In the genomic region with DNA sequence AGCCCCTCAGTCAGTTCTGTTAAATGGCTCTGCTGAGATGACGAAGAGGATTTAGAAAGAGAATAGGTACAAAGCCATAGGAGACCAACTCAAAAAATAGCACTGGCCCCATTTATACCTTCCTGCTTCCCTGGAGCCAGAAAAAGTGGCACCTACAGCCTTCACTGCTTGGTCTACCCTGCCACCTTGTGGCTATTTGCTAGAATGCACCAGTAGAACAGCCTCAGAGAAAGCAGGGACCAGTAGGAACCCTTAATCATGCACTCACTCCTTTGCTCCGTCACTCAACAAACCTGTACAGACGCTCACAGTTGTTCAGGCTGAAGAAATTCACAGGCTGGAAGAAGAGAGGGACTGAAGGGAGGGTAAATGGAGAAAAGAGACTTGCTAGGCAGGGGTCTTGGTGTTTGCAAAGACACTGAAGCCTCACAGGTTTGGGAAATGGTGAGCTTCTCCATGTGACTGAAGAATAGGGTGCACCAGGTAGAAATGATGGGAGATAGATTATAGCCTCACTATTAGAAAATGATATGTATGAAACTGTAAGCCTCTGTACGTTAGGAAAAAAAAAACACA, we compare ENCODE assay signal across 9 cellular contexts. TPM values are rescaled to one million over a fixed set of nuclear protein-coding genes. Genes with fewer than 3 reads are reported as not detected.
DNase-seq lines count a peak whose midpoint lies in the region; ATAC-seq and TF ChIP-seq lines count a peak whose summit lies in the region.
"Had no signal": no experiment of that assay in that cellular context is flagged by ENCODE, and none has a peak within 500 bp of the region (broad histone marks: within the 10 kb centered on the region; RNA-seq: fewer than 3 reads in every experiment).

No MANE protein-coding gene starts in this region.

- H3K9ac ChIP-seq in SK-N-MC (ENCODE audit: insufficient read length) = no peak overlapping the region

- intact Hi-C loops in Right ventricle myocardium superior (cut with DNase I) (loop anchor here (10.0 kb wide), 2 partner anchors 400 to 490 kb away; no protein-coding TSS in a partner anchor), posterior vena cava (cut with DNase I) (no loop called here)

- H3K4me3 ChIP-seq in SK-N-MC = no peak overlapping the region

- H3K9me3 Mint-ChIP-seq in activated naive CD4-positive, alpha-beta T cell treated with anti-CD3 and anti-CD28 coated beads, Interleukin-2, amount 50 U/mL, for 72 hours = no peaks in the 10 kb centered on the region

- ATAC-seq in HG02623 (IDR thresholded peaks at IDR 0.05; ENCODE audit: unreplicated experiment) = peak; percentile 94
- peak; percentile 76 to 79 for ATAC-seq in activated naive CD4-positive, alpha-beta T cell treated with anti-CD3 and anti-CD28 coated beads, Interleukin-2, amount 50 U/mL, for 72 hours
- ATAC-seq in Right ventricle myocardium superior (ENCODE audit: poor library complexity) = peak; percentile 90

- TF ChIP-seq CTCF in GM12874 (IDR thresholded peaks at IDR 0.05; ENCODE audit: insufficient read depth, low read depth, low read length) = peak; percentile 83

- no peaks in the 10 kb centered on the region for H3K9me3 ChIP-seq in SK-N-MC (ENCODE audit: low read depth, low read length)

- DNase-seq in NCI-H1105 treated with DMSO at 0.1 percent for 48 hours (lab: John Stamatoyannopoulos, UW) (peak; percentile 79), SK-N-MC (ENCODE audit: low read depth, low spot score) (peak; percentile 47), Right ventricle myocardium superior (no peak), retina (peak; percentile 75), posterior vena cava (ENCODE audit: low spot score) (no peak)
- DNase-seq in activated naive CD4-positive, alpha-beta T cell treated with anti-CD3 and anti-CD28 coated beads, Interleukin-2, amount 50 U/mL, for 72 hours (ENCODE audit: low spot score in 2 of 2) = peak; percentile 71 to 79

- H3K27ac ChIP-seq in SK-N-MC = no peak overlapping the region

- H3K27ac Mint-ChIP-seq in activated naive CD4-positive, alpha-beta T cell treated with anti-CD3 and anti-CD28 coated beads, Interleukin-2, amount 50 U/mL, for 72 hours = no peak overlapping the region

- H3K36me3 Mint-ChIP-seq in activated naive CD4-positive, alpha-beta T cell treated with anti-CD3 and anti-CD28 coated beads, Interleukin-2, amount 50 U/mL, for 72 hours = no peaks in the 10 kb centered on the region

- no peaks in the 10 kb centered on the region for H3K36me3 ChIP-seq in SK-N-MC (ENCODE audit: insufficient read depth, low read length)

RNA-seq across cellular contexts. Expression of gene RTP2, which starts 12.1 kb away (rescaled TPM):
- not detected for total RNA-seq in activated naive CD4-positive, alpha-beta T cell treated with anti-CD3 and anti-CD28 coated beads, Interleukin-2, amount 50 U/mL, for 72 hours
- total RNA-seq in Right ventricle myocardium superior = not detected
- not detected for total RNA-seq in posterior vena cava
- total RNA-seq: pulmonary artery endothelial cell had no signal

RNA-seq across cellular contexts. Expression of gene BCL6, which starts 30.8 kb away (rescaled TPM):
- 100 to 1,000 TPM; 103 to 114 TPM for total RNA-seq in activated naive CD4-positive, alpha-beta T cell treated with anti-CD3 and anti-CD28 coated beads, Interleukin-2, amount 50 U/mL, for 72 hours
- 82.1 TPM for total RNA-seq in Right ventricle myocardium superior
- 100 to 1,000 TPM in 1 of 2 donors, 10 to 100 TPM in 1; 87.7 to 143 TPM for total RNA-seq in posterior vena cava

RNA-seq across cellular contexts. Expression of gene SST, which starts 44.3 kb away (rescaled TPM):
- not detected for total RNA-seq in activated naive CD4-positive, alpha-beta T cell treated with anti-CD3 and anti-CD28 coated beads, Interleukin-2, amount 50 U/mL, for 72 hours
- total RNA-seq in Right ventricle myocardium superior = not detected
- not detected for total RNA-seq in posterior vena cava
- total RNA-seq: pulmonary artery endothelial cell had no signal

Comparison
In these comparisons a context has a peak if more than half of its experiments do, and no peak if none do; other contexts are left out.
1. DNase-seq: peak in NCI-H1105 treated with DMSO at 0.1 percent for 48 hours (single experiment), SK-N-MC (single experiment), activated naive CD4-positive, alpha-beta T cell treated with anti-CD3 and anti-CD28 coated beads, Interleukin-2, amount 50 U/mL, for 72 hours (2 of 2) and retina (single experiment); none in Right ventricle myocardium superior (single experiment) and posterior vena cava (single experiment).
2. Peak in every context shown above with its lines, with median percentiles within 50 percentile points of each other: ATAC-seq.